ENCODE assay signal across 1 cellular context in genomic region chr7:106794276-106795136, GRCh38.
TF ChIP-seq lines count a peak whose summit lies in the region.

No MANE protein-coding gene starts in this region.

TF ChIP-seq in K562, 482 proteins besides CTCF, POLR2A, EP300 and RAD21 (continued from another document and continues in another):
- TF ChIP-seq NR0B1 (IDR thresholded peaks at IDR 0.05; ENCODE audit: partially characterized antibody): no peak
- no peak for TF ChIP-seq NEUROD1 (IDR thresholded peaks at IDR 0.05; ENCODE audit: borderline replicate concordance, low read depth, low read length, partially characterized antibody)
- TF ChIP-seq ZNF586 (CRISPR knock-in tag; conservative IDR thresholded peaks at IDR 0.05): no peak
- TF ChIP-seq ZNF12 (CRISPR knock-in tag; IDR thresholded peaks at IDR 0.05): no peak
- TF ChIP-seq ZNF324 (CRISPR knock-in tag; IDR thresholded peaks at IDR 0.05): no peak
- no peak for TF ChIP-seq CBX3 (IDR thresholded peaks at IDR 0.05; ENCODE audit: borderline replicate concordance in 1 of 2, low read length in 2 of 2)
- no peak for TF ChIP-seq MAFF (IDR thresholded peaks at IDR 0.05; ENCODE audit: low read length)
- no peak for TF ChIP-seq CEBPB (tag; IDR thresholded peaks at IDR 0.05)
- no peak for TF ChIP-seq KAT8 (IDR thresholded peaks at IDR 0.05; ENCODE audit: low read depth)
- no peak for TF ChIP-seq SLC30A9 (CRISPR knock-in tag; IDR thresholded peaks at IDR 0.05)
- no peak for TF ChIP-seq NKRF (IDR thresholded peaks at IDR 0.05; ENCODE audit: borderline replicate concordance)
- peak; percentile 28; the same call in 1 of the 2 replicates for TF ChIP-seq MGA (IDR thresholded peaks at IDR 0.05)
- peak; percentile 57 for TF ChIP-seq L3MBTL2 (IDR thresholded peaks at IDR 0.05)
- no peak for TF ChIP-seq E2F8 (IDR thresholded peaks at IDR 0.05; ENCODE audit: low read depth, partially characterized antibody)
- TF ChIP-seq RERE (CRISPR knock-in tag; IDR thresholded peaks at IDR 0.05; ENCODE audit: borderline replicate concordance): no peak
- TF ChIP-seq ZFP30 (CRISPR knock-in tag; IDR thresholded peaks at IDR 0.05; ENCODE audit: borderline replicate concordance): no peak
- no peak for TF ChIP-seq ZNF445 (CRISPR knock-in tag; IDR thresholded peaks at IDR 0.05; ENCODE audit: low read depth)
- no peak for TF ChIP-seq DIDO1 (tag; IDR thresholded peaks at IDR 0.05; ENCODE audit: low read depth)
- 0 out of 2 replicates have a peak, but pooled peaks have one; percentile 10 for TF ChIP-seq ZNF263 (CRISPR knock-in tag; IDR thresholded peaks at IDR 0.05; ENCODE audit: borderline replicate concordance)
- no peak for TF ChIP-seq USF1 (CRISPR knock-in tag; IDR thresholded peaks at IDR 0.05)
- no peak for TF ChIP-seq HDGF (IDR thresholded peaks at IDR 0.05)
- no peak for TF ChIP-seq HINFP (tag; conservative IDR thresholded peaks at IDR 0.05; ENCODE audit: low read depth)
- no peak for TF ChIP-seq ZNF707 (CRISPR knock-in tag; conservative IDR thresholded peaks at IDR 0.05)
- TF ChIP-seq PKNOX1 (IDR thresholded peaks at IDR 0.05): peak; percentile 94
